Comparison of ENCODE assay signal across 3 cellular contexts in the genomic region with DNA sequence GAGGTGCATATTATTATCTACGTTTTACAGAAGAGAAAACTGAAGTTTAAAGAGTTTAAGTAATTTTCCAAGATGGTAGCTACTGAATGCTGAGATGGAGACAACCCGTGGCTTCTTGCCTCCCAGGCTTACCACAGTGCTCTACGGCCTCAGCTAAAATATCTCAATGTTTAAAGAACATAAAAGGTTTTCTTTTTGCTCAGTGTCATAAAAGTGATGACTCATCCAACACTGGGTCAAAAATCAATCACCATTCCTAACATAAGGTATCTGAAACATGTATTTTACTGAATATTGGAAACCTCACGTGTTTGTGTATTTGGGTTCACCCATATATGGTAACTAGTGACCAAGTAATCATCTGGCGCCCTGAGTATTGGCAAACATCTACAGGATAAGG.
TF ChIP-seq lines count a peak whose summit lies in the region.

No MANE protein-coding gene starts in this region.

TF ChIP-seq in A549, 52 proteins besides CTCF, POLR2A, EP300 and RAD21 (continued from another document):
- TF ChIP-seq FOSL2 (IDR thresholded peaks at IDR 0.05) (no peak), FOSL2 (CRISPR knock-in tag; IDR thresholded peaks at IDR 0.05) (peak; percentile 74), POLR2AphosphoS2 (conservative IDR thresholded peaks at IDR 0.05; ENCODE audit: low read length) (no peak), NFE2L2 (conservative IDR thresholded peaks at IDR 0.05; ENCODE audit: low read length) (peak; percentile 45), BHLHE40 (IDR thresholded peaks at IDR 0.05; ENCODE audit: low read depth, low read length) (no peak), MAFK (IDR thresholded peaks at IDR 0.05; ENCODE audit: partially characterized antibody) (peak; percentile 61)
- TF ChIP-seq, protein P1, sequence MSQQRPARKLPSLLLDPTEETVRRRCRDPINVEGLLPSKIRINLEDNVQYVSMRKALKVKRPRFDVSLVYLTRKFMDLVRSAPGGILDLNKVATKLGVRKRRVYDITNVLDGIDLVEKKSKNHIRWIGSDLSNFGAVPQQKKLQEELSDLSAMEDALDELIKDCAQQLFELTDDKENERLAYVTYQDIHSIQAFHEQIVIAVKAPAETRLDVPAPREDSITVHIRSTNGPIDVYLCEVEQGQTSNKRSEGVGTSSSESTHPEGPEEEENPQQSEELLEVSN (IDR thresholded peaks at IDR 0.05; ENCODE audit: borderline replicate concordance, low read depth) = no peak
TF ChIP-seq in A549: peak in this region for 3.

TF ChIP-seq in IMR-90, 13 proteins besides CTCF, POLR2A, EP300 and RAD21 (continued from another document):
- 0 out of 2 replicates have a peak, but pooled peaks have one; percentile 20 for TF ChIP-seq FOS (IDR thresholded peaks at IDR 0.05; ENCODE audit: low read depth, low read length)
- TF ChIP-seq CHD1 (IDR thresholded peaks at IDR 0.05; ENCODE audit: low read depth, low read length) = no peak
- 0 out of 2 replicates have a peak, but pooled peaks have one; percentile 8 for TF ChIP-seq NFE2L2 (IDR thresholded peaks at IDR 0.05; ENCODE audit: low read depth, low read length)

TF ChIP-seq in SK-N-SH treated with all-trans-retinoic acid at 6 μM for 48 hours, 23 proteins besides CTCF, POLR2A, EP300 and RAD21 (continued from another document):
- TF ChIP-seq, protein P2, sequence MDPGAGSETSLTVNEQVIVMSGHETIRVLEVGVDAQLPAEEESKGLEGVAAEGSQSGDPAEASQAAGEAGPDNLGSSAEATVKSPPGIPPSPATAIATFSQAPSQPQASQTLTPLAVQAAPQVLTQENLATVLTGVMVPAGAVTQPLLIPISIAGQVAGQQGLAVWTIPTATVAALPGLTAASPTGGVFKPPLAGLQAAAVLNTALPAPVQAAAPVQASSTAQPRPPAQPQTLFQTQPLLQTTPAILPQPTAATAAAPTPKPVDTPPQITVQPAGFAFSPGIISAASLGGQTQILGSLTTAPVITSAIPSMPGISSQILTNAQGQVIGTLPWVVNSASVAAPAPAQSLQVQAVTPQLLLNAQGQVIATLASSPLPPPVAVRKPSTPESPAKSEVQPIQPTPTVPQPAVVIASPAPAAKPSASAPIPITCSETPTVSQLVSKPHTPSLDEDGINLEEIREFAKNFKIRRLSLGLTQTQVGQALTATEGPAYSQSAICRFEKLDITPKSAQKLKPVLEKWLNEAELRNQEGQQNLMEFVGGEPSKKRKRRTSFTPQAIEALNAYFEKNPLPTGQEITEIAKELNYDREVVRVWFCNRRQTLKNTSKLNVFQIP (CRISPR knock-in tag; IDR thresholded peaks at IDR 0.05; ENCODE audit: borderline replicate concordance, low read depth) = no peak
- TF ChIP-seq, protein P3, sequence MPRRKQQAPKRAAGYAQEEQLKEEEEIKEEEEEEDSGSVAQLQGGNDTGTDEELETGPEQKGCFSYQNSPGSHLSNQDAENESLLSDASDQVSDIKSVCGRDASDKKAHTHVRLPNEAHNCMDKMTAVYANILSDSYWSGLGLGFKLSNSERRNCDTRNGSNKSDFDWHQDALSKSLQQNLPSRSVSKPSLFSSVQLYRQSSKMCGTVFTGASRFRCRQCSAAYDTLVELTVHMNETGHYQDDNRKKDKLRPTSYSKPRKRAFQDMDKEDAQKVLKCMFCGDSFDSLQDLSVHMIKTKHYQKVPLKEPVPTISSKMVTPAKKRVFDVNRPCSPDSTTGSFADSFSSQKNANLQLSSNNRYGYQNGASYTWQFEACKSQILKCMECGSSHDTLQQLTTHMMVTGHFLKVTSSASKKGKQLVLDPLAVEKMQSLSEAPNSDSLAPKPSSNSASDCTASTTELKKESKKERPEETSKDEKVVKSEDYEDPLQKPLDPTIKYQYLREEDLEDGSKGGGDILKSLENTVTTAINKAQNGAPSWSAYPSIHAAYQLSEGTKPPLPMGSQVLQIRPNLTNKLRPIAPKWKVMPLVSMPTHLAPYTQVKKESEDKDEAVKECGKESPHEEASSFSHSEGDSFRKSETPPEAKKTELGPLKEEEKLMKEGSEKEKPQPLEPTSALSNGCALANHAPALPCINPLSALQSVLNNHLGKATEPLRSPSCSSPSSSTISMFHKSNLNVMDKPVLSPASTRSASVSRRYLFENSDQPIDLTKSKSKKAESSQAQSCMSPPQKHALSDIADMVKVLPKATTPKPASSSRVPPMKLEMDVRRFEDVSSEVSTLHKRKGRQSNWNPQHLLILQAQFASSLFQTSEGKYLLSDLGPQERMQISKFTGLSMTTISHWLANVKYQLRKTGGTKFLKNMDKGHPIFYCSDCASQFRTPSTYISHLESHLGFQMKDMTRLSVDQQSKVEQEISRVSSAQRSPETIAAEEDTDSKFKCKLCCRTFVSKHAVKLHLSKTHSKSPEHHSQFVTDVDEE (CRISPR knock-in tag; IDR thresholded peaks at IDR 0.05) = no peak
- TF ChIP-seq OSR1 (CRISPR knock-in tag; IDR thresholded peaks at IDR 0.05) = no peak
- TF ChIP-seq ZC3H10 (CRISPR knock-in tag; IDR thresholded peaks at IDR 0.05) = no peak
- TF ChIP-seq TCF4 (CRISPR knock-in tag; IDR thresholded peaks at IDR 0.05; ENCODE audit: borderline replicate concordance) = no peak
- TF ChIP-seq ARNTL (CRISPR knock-in tag; IDR thresholded peaks at IDR 0.05; ENCODE audit: borderline replicate concordance, low read depth) = no peak
- TF ChIP-seq, protein P4, sequence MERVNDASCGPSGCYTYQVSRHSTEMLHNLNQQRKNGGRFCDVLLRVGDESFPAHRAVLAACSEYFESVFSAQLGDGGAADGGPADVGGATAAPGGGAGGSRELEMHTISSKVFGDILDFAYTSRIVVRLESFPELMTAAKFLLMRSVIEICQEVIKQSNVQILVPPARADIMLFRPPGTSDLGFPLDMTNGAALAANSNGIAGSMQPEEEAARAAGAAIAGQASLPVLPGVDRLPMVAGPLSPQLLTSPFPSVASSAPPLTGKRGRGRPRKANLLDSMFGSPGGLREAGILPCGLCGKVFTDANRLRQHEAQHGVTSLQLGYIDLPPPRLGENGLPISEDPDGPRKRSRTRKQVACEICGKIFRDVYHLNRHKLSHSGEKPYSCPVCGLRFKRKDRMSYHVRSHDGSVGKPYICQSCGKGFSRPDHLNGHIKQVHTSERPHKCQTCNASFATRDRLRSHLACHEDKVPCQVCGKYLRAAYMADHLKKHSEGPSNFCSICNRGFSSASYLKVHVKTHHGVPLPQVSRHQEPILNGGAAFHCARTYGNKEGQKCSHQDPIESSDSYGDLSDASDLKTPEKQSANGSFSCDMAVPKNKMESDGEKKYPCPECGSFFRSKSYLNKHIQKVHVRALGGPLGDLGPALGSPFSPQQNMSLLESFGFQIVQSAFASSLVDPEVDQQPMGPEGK (CRISPR knock-in tag; IDR thresholded peaks at IDR 0.05; ENCODE audit: borderline replicate concordance) = no peak
- TF ChIP-seq SNAI2 (CRISPR knock-in tag; IDR thresholded peaks at IDR 0.05) = no peak
- no peak for TF ChIP-seq ZNF565 (CRISPR knock-in tag; conservative IDR thresholded peaks at IDR 0.05; ENCODE audit: low read depth)
- TF ChIP-seq, protein P5, sequence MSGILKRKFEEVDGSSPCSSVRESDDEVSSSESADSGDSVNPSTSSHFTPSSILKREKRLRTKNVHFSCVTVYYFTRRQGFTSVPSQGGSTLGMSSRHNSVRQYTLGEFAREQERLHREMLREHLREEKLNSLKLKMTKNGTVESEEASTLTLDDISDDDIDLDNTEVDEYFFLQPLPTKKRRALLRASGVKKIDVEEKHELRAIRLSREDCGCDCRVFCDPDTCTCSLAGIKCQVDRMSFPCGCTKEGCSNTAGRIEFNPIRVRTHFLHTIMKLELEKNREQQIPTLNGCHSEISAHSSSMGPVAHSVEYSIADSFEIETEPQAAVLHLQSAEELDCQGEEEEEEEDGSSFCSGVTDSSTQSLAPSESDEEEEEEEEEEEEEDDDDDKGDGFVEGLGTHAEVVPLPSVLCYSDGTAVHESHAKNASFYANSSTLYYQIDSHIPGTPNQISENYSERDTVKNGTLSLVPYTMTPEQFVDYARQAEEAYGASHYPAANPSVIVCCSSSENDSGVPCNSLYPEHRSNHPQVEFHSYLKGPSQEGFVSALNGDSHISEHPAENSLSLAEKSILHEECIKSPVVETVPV (CRISPR knock-in tag; IDR thresholded peaks at IDR 0.05) = no peak
